ENCODE assay signal across 17 cellular contexts in the genomic region with DNA sequence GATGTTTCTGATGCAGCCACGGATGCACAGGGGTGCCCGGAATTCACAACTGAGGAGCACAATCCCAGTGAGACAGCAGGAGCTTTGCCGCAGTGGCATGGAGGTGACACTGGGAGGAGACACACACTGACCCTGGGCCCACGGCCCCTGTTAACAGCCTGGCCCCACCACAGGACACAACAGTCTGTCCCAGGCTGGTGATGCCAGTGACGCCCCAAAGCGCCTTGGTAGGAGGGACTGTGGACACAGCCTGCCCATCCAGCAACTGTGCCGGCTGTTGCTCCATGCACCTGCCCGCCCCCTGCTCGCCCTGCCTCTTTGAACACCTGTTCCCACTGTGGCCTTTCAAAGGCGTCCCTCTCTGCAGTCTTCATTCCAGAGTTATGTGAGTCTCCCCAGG. TPM values are rescaled to one million over a fixed set of nuclear protein-coding genes. Genes with fewer than 3 reads are reported as not detected.
DNase-seq lines count a peak whose midpoint lies in the region; ATAC-seq, FAIRE-seq and TF ChIP-seq lines count a peak whose summit lies in the region.
"Had no signal": no experiment of that assay in that cellular context is flagged by ENCODE, and none has a peak within 500 bp of the region (broad histone marks: within the 10 kb centered on the region; RNA-seq: fewer than 3 reads in every experiment).

No MANE protein-coding gene starts in this region.

- ATAC-seq in DND-41 (ENCODE audit: insufficient read depth, low read depth) (no peak), HCT116 (peak; percentile 73), K562 (peak; percentile 91), natural killer cell (peak in 2 of 3 donors; percentile 57 to 58)
- ATAC-seq: T-helper 17 cell had no signal

- no peak for DNase-seq in DND-41
- no peak for DNase-seq in HCT116 (ENCODE audit: low read depth, low spot score)
- peak in 2 of 4 experiments; percentile 18 to 21 for DNase-seq in K562 (ENCODE audit: extremely low read depth in 1 of 4, low spot score in 3 of 4)
- DNase-seq in natural killer cell: no peak
- DNase-seq in amniotic stem cell (lab: John Stamatoyannopoulos, UW): no peak
- no peak for DNase-seq in T1000 (lab: John Stamatoyannopoulos, UW)
- no peak for DNase-seq in NCI-H187 treated with DMSO at 0.1 percent for 48 hours (lab: John Stamatoyannopoulos, UW)
- no peak for DNase-seq in hypothalamus (lab: John Stamatoyannopoulos, UW)
- DNase-seq: activated naive CD8-positive, alpha-beta T cell treated with anti-CD3 and anti-CD28 coated beads for 36 hours; cerebellar nuclear complex; MM.1S; PC-9; stimulated activated naive CD4-positive, alpha-beta T cell treated with Interleukin-2 at 50 U/mL for 16 hours; T-helper 17 cell had no signal

- H2AFZ ChIP-seq in DND-41 (ENCODE audit: low read depth, low read length) (no peak overlapping the region), HCT116 (ENCODE audit: low read depth, low read length, poor library complexity, severe bottlenecking) (no peak overlapping the region), K562 (ENCODE audit: low read depth, low read length) (no peak overlapping the region)
- H2AFZ ChIP-seq: hepatocyte, PC-9 had no signal

- no peaks in the 10 kb centered on the region for H4K20me1 ChIP-seq in DND-41 (ENCODE audit: insufficient read depth, low read length)
- H4K20me1 ChIP-seq in HCT116 (ENCODE audit: insufficient read depth): no peaks in the 10 kb centered on the region
- no peaks in the 10 kb centered on the region for H4K20me1 ChIP-seq in K562 (replicated peaks; ENCODE audit: control insufficient read depth, insufficient read depth, low read length)
- H4K20me1 ChIP-seq: BLaER1 treated with 17β-estradiol and CSF1 and Interleukin-3, amounts not matched to agents 10 nM and 100 nM had no signal

- no peaks in the 10 kb centered on the region for H3K79me2 ChIP-seq in DND-41 (ENCODE audit: insufficient read depth, low read length)
- no peaks in the 10 kb centered on the region for H3K79me2 ChIP-seq in HCT116 (ENCODE audit: insufficient read depth, low read length)
- no peaks in the 10 kb centered on the region for H3K79me2 ChIP-seq in K562 (ENCODE audit: control insufficient read depth, insufficient read depth, low read length)
- H3K79me2 ChIP-seq: hepatocyte had no signal

- TF ChIP-seq POLR2A in HCT116 (IDR thresholded peaks at IDR 0.05; ENCODE audit: borderline replicate concordance, extremely low read depth, insufficient read depth, insufficient read length): no peak
- no peak for TF ChIP-seq POLR2A in K562 (conservative IDR thresholded peaks at IDR 0.05)

- 39% methylated on average over 10 of the region's 10 CpGs for WGBS in K562 (ENCODE audit: insufficient coverage, low coverage, missing lambda C conversion rate)

- intact Hi-C loops in HCT116 (cut with micrococcal nuclease): no loop called here
- intact Hi-C loops in K562 (cut with micrococcal nuclease): no loop called here
- intact Hi-C loops in natural killer cell (cut with micrococcal nuclease): loop anchor here (10.0 kb wide), 1 partner anchor 920 kb away; no protein-coding TSS in a partner anchor

- H3K9me3 ChIP-seq in DND-41 (ENCODE audit: insufficient read depth, low read length, severe bottlenecking) (no peaks in the 10 kb centered on the region), HCT116 (ENCODE audit: control insufficient read depth in 1 of 2, insufficient read depth in 1 of 2, low read depth in 1 of 2, low read length in 2 of 2) (no peaks in the 10 kb centered on the region), K562 (replicated peaks; ENCODE audit: control insufficient read depth, insufficient read depth, low read depth, low read length) (no peaks in the 10 kb centered on the region)

- H3K4me2 ChIP-seq in DND-41 (ENCODE audit: insufficient read depth, low read length): no peak overlapping the region
- H3K4me2 ChIP-seq in HCT116 (ENCODE audit: low read length): no peak overlapping the region
- H3K4me2 ChIP-seq in K562 (ENCODE audit: insufficient read depth, low read length): no peak overlapping the region
- H3K4me2 ChIP-seq: BLaER1 treated with 17β-estradiol and CSF1 and Interleukin-3, amounts not matched to agents 10 nM and 100 nM; hepatocyte; PC-9 had no signal

- POLR2A ChIA-PET in HCT116 (lab: Charles Lee): no interaction called here
- POLR2A ChIA-PET in K562 (lab: Yijun Ruan, JAX): interaction anchor here (0.8 kb wide), 1 partner anchor 10 kb away, joined by 3 read pairs; no protein-coding TSS in a partner anchor

- TF ChIP-seq CTCF in DND-41 (IDR thresholded peaks at IDR 0.05; ENCODE audit: borderline replicate concordance, extremely low read depth, low read length, poor library complexity, severe bottlenecking): peak; percentile 33
- TF ChIP-seq CTCF in HCT116 (IDR thresholded peaks at IDR 0.05 in 2 of 3, conservative IDR thresholded peaks at IDR 0.05 in 1 of 3; ENCODE audit: borderline replicate concordance in 1 of 3, insufficient read depth in 1 of 3, low read depth in 2 of 3, low read length in 2 of 3): peak in 2 of 3 experiments; percentile 31 to 35; a peak in 4 of 6 replicates
- TF ChIP-seq CTCF in K562 (IDR thresholded peaks at IDR 0.05 in 2 of 3, conservative IDR thresholded peaks at IDR 0.05 in 1 of 3; ENCODE audit: insufficient read depth in 2 of 3, low read depth in 1 of 3, low read length in 3 of 3): peak; percentile 38 to 39 (median 38); a peak in 4 of 6 replicates
- no peak for TF ChIP-seq CTCF in natural killer cell (IDR thresholded peaks at IDR 0.05)

- H3K4me1 Mint-ChIP-seq in natural killer cell: peaks cover 3 to 8% of the 10 kb centered on the region in 2 donors

- no peaks in the 10 kb centered on the region for H3K36me3 ChIP-seq in DND-41 (ENCODE audit: insufficient read depth, low read length)
- no peaks in the 10 kb centered on the region for H3K36me3 ChIP-seq in HCT116 (ENCODE audit: control insufficient read depth in 1 of 2, insufficient read depth in 2 of 2, low read length in 2 of 2)
- no peaks in the 10 kb centered on the region for H3K36me3 ChIP-seq in K562 (ENCODE audit: control insufficient read depth, insufficient read depth, low read length)
- H3K36me3 ChIP-seq: BLaER1 treated with 17β-estradiol and CSF1 and Interleukin-3, amounts not matched to agents 10 nM and 100 nM had no signal

- 0 out of 2 replicates have a peak, but pooled peaks cover under 1% of the 10 kb centered on the region for H3K4me1 ChIP-seq in DND-41 (ENCODE audit: insufficient read depth, low read length)
- H3K4me1 ChIP-seq in HCT116 (ENCODE audit: control insufficient read depth in 1 of 2, insufficient read depth in 2 of 2, low read length in 2 of 2): peaks cover 0 to 6% of the 10 kb centered on the region in 2 experiments; a peak in 2 of 4 replicates
- H3K4me1 ChIP-seq in K562 (replicated peaks in 1 of 2; ENCODE audit: control insufficient read depth in 2 of 2, insufficient read depth in 2 of 2, low read length in 2 of 2): peaks cover 0 to 4% of the 10 kb centered on the region in 2 experiments; a peak in 1 of 5 replicates
- H3K4me1 ChIP-seq: BLaER1 treated with 17β-estradiol and CSF1 and Interleukin-3, amounts not matched to agents 10 nM and 100 nM had no signal

- H3K9ac ChIP-seq in DND-41 (ENCODE audit: low read depth, low read length): no peak overlapping the region
- no peak overlapping the region for H3K9ac ChIP-seq in HCT116 (ENCODE audit: low read length)
- H3K9ac ChIP-seq in K562 (ENCODE audit: insufficient read depth in 1 of 2, low read depth in 2 of 2, low read length in 2 of 2): no peak overlapping the region
- H3K9ac ChIP-seq: BLaER1 treated with 17β-estradiol and CSF1 and Interleukin-3, amounts not matched to agents 10 nM and 100 nM had no signal

- H3K27ac Mint-ChIP-seq in natural killer cell: no peak overlapping the region
- H3K27ac Mint-ChIP-seq: activated naive CD8-positive, alpha-beta T cell treated with anti-CD3 and anti-CD28 coated beads for 36 hours; T-helper 17 cell had no signal

- RAD21 ChIA-PET in HCT116 (lab: Charles Lee; ENCODE audit: low non-redundant PET in 1 of 2, low total read pairs in 2 of 2, uncharacterized antibody in 2 of 2, unreplicated experiment in 2 of 2): no interaction called here

- TF ChIP-seq EP300 in K562 (IDR thresholded peaks at IDR 0.05; ENCODE audit: low read length): no peak

- peak; percentile 71 for TF ChIP-seq RAD21 in HCT116 (IDR thresholded peaks at IDR 0.05; ENCODE audit: low read depth)
- peak in 1 of 2 experiments; percentile 72; a peak in 3 of 4 replicates for TF ChIP-seq RAD21 in K562 (CRISPR knock-in tag; conservative IDR thresholded peaks at IDR 0.05 in 1 of 2, IDR thresholded peaks at IDR 0.05 in 1 of 2)

- no peak overlapping the region for H3K4me3 Mint-ChIP-seq in natural killer cell
- H3K4me3 Mint-ChIP-seq: activated naive CD8-positive, alpha-beta T cell treated with anti-CD3 and anti-CD28 coated beads for 36 hours; T-helper 17 cell had no signal

- no peaks in the 10 kb centered on the region for H3K9me2 ChIP-seq in HCT116 (ENCODE audit: insufficient read depth)

- BruUV-seq in HCT116 (replicated peaks; lab: Mats Ljungman, UMichigan) (no TSS peak), K562 (replicated peaks; lab: Mats Ljungman, UMichigan) (no TSS peak)

- no peak overlapping the region for H3K4me3 ChIP-seq in DND-41 (ENCODE audit: low read depth in 1 of 2, low read length in 2 of 2)
- H3K4me3 ChIP-seq in HCT116 (replicated peaks in 1 of 2; ENCODE audit: low read depth in 1 of 2, low read length in 2 of 2): no peak overlapping the region
- no peak overlapping the region for H3K4me3 ChIP-seq in K562
- H3K4me3 ChIP-seq: BLaER1 treated with 17β-estradiol and CSF1 and Interleukin-3, amounts not matched to agents 10 nM and 100 nM; hepatocyte; PC-9 had no signal

- H3K27me3 Mint-ChIP-seq in natural killer cell (ENCODE audit: low read depth in 2 of 2): peaks cover 0 to 4% of the 10 kb centered on the region in 2 donors
- H3K27me3 Mint-ChIP-seq: activated naive CD8-positive, alpha-beta T cell treated with anti-CD3 and anti-CD28 coated beads for 36 hours; T-helper 17 cell had no signal

- peaks cover 6% of the 10 kb centered on the region for H3K36me3 Mint-ChIP-seq in natural killer cell
- H3K36me3 Mint-ChIP-seq: activated naive CD8-positive, alpha-beta T cell treated with anti-CD3 and anti-CD28 coated beads for 36 hours had no signal

- H3K9me3 Mint-ChIP-seq in natural killer cell: no peaks in the 10 kb centered on the region

- CTCF ChIA-PET in HCT116 (lab: Charles Lee) (no interaction called here), K562 (lab: Yijun Ruan, JAX; ENCODE audit: low intra/inter-chr PET ratio) (no interaction called here)

- H3K27ac ChIP-seq in DND-41 (ENCODE audit: low read length) (no peak overlapping the region), HCT116 (ENCODE audit: low read depth, low read length) (no peak overlapping the region), K562 (ENCODE audit: extremely low read depth, low read depth, low read length) (no peak overlapping the region)
- H3K27ac ChIP-seq: BLaER1 treated with 17β-estradiol and CSF1 and Interleukin-3, amounts not matched to agents 10 nM and 100 nM; epithelial cell of prostate; hepatocyte; PC-9 had no signal

- no peaks in the 10 kb centered on the region for H3K9me1 ChIP-seq in K562 (ENCODE audit: control insufficient read depth, insufficient read depth, low read length)

- H3K27me3 ChIP-seq in DND-41 (ENCODE audit: insufficient read depth, low read length, poor library complexity): no peaks in the 10 kb centered on the region
- no peaks in the 10 kb centered on the region for H3K27me3 ChIP-seq in HCT116 (ENCODE audit: insufficient read depth, low read length)
- H3K27me3 ChIP-seq in K562 (ENCODE audit: control insufficient read depth in 2 of 2, insufficient read depth in 2 of 2, low read length in 2 of 2): no peaks in the 10 kb centered on the region
- H3K27me3 ChIP-seq: BLaER1 treated with 17β-estradiol and CSF1 and Interleukin-3, amounts not matched to agents 10 nM and 100 nM; hepatocyte had no signal

- in situ Hi-C loops in K562 (cut with MboI): no loop called here

- FAIRE-seq in K562 (lab: Jason Lieb, UNC): no peak

RNA-seq across cellular contexts. Expression of a gene that starts 49.8 kb away (rescaled TPM):
- 82.2 TPM for total RNA-seq in HCT116 (2021; ENCODE audit: unreplicated experiment)
- polyA plus RNA-seq in HCT116 (2012): 119 and 155 TPM in 2 replicates
- 54.5 and 86.4 TPM in 2 replicates for total RNA-seq in K562 (2011; cell fraction: chromatin; rRNA removed; ENCODE audit: low replicate concordance)
- total RNA-seq in K562 (2011; cell fraction: nucleolus; rRNA removed): 136 and 139 TPM in 2 replicates
- 92.4 and 113 TPM in 2 replicates for total RNA-seq in K562 (2011; cell fraction: nucleoplasm; rRNA removed)
- total RNA-seq in K562 (2014; rRNA removed): 6.9 and 10.3 TPM in 2 replicates
- total RNA-seq in K562 (2014; rRNA removed; fragmentation: Illumina TruSeq; extraction: Trizol): 7.4 and 8.0 TPM in 2 replicates
- 4.5 TPM in 2 replicates for total RNA-seq in K562 (2015; rRNA removed; fragmentation: Illumina TruSeq; extraction: Trizol)
- 23.9 and 25.2 TPM in 2 replicates for total RNA-seq in K562 (2021)
- 11.7 and 19.1 TPM in 2 replicates for polyA plus RNA-seq in K562 (2011; rRNA removed)
- polyA plus RNA-seq in K562 (2011; cell fraction: cytosol; rRNA removed): 6.6 and 12.0 TPM in 2 replicates
- 52.6 and 53.4 TPM in 2 replicates for polyA plus RNA-seq in K562 (2011; cell fraction: nucleus; rRNA removed)
- 14.7 and 29.2 TPM in 2 replicates for polyA plus RNA-seq in K562 (2012)
- 11.1 and 12.6 TPM in 2 replicates for polyA plus RNA-seq in K562 (2014; fragmentation: Illumina TruSeq; extraction: Trizol)
- 1 to 10 TPM; 3.2 to 3.7 TPM for polyA plus RNA-seq in K562 (2014; fragmentation: Nextera tagmentation; extraction: Ambion mirVana)
- 8.6 and 10.2 TPM in 2 replicates for polyA plus RNA-seq in K562 (2014; rRNA removed)
- polyA minus RNA-seq in K562 (2011; rRNA and poly(A)+ RNA removed): 33.0 and 43.0 TPM in 2 replicates
- polyA minus RNA-seq in K562 (2011; cell fraction: cytosol; rRNA and poly(A)+ RNA removed): 10.3 and 16.2 TPM in 2 replicates
- polyA minus RNA-seq in K562 (2011; cell fraction: nucleus; rRNA and poly(A)+ RNA removed): 87.2 and 133 TPM in 2 replicates
- total RNA-seq in natural killer cell: 1,000 to 10,000 TPM; 1,044 to 1,768 (median 1,056) TPM

Comparison
In these comparisons a context has a peak if more than half of its experiments do, and no peak if none do; other contexts are left out.
1. RNA of a gene that starts 49.8 kb away (total RNA-seq): 1,044 to 1,768 TPM in natural killer cell; 82.2 TPM in HCT116 (single experiment) and 4.5 to 139 TPM in K562; every median in the first group is over 4 times any median in the second.